27 cellular contexts compared by ENCODE assay signal in the genomic region with DNA sequence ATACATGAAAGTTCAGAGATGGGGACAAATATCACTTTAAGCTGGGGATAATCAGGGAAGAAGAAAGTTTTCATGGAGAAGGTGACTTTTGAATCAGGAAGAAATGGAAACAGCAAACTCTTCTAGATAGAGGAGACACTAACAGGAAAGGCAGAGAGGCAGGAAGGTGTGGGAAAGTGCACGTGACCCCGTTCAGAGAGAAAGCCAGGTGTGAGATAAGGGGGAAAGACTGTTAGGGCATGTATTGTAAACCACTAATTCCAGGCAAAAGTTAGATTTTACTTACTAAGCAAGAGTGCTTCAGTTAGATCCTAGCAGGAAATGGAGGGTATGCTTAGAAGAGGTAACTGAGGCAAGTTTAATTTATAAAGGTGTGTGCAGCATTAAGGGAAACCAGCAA. TPM values are rescaled to one million over a fixed set of nuclear protein-coding genes. Genes with fewer than 3 reads are reported as not detected.
DNase-seq lines count a peak whose midpoint lies in the region; ATAC-seq, FAIRE-seq and TF ChIP-seq lines count a peak whose summit lies in the region.
"Had no signal": no experiment of that assay in that cellular context is flagged by ENCODE, and none has a peak within 500 bp of the region (broad histone marks: within the 10 kb centered on the region; RNA-seq: fewer than 3 reads in every experiment).

No MANE protein-coding gene starts in this region.

- no peak overlapping the region for H3K27ac ChIP-seq in CD4-positive, alpha-beta memory T cell (ENCODE audit: low read depth, low read length)
- H3K27ac ChIP-seq in epithelial cell of prostate: peak overlapping the region; percentile 7
- H3K27ac ChIP-seq in kidney (ENCODE audit: low read depth in 2 of 2, low read length in 2 of 2): no peak overlapping the region
- H3K27ac ChIP-seq: hepatocyte, parathyroid adenoma, tibial artery had no signal

- H3K4me3 Mint-ChIP-seq in CD4-positive, alpha-beta memory T cell: peak overlapping the region in 7 of 8 donors; percentile 21 to 71 (median 51)
- H3K4me3 Mint-ChIP-seq in stimulated activated memory B cell treated with anti-CD40 and anti-IgM and Interleukin-4, amounts not matched to agents 10 μg/mL and 1 μg/mL and 100 μg/mL, for 72 hours: no peak overlapping the region
- H3K4me3 Mint-ChIP-seq: activated naive CD8-positive, alpha-beta T cell; nephron progenitor cell; T-helper 2 cell treated with Interferon-gamma antibody and Interleukin-4, amounts not matched to agents 5 μg/mL and 100 μg/mL, for 36 hours had no signal

- POLR2A ChIA-PET in CD4-positive, alpha-beta memory T cell (lab: Charles Lee; ENCODE audit: partially characterized antibody): interaction anchor here (2.1 to 3.9 kb wide), 3 partner anchors 10 to 119 kb away, joined by 8 to 22 read pairs (median 11); a partner anchor contains a TSS

- no peak for DNase-seq in CD4-positive, alpha-beta memory T cell
- peak; percentile 62 for DNase-seq in Jurkat, Clone E6-1 (ENCODE audit: low read depth, low spot score)
- DNase-seq in epithelial cell of prostate (ENCODE audit: low read depth, low spot score) (no peak), nucleus accumbens (lab: John Stamatoyannopoulos, UW) (no peak), kidney (no peak)
- DNase-seq: C1 segment of cervical spinal cord; GOT3; NCI-H1105 treated with DMSO at 0.1 percent for 48 hours; NCI-H2081; NCI-H226; NCI-H526 treated with DMSO at 0.1 percent for 48 hours; nephron progenitor cell; Right ventricle myocardium superior; stimulated activated CD4-positive, alpha-beta T cell treated with anti-CD3 and anti-CD28 coated beads, Interleukin-2, amount 100 ng/mL, for 24 hours; stimulated activated CD8-positive, alpha-beta memory T cell treated with anti-CD3 and anti-CD28 coated beads, Interleukin-4, amount 100 ng/mL, for 48 hours; tibial artery had no signal

- no peak overlapping the region for H3K9ac ChIP-seq in kidney (ENCODE audit: low read length in 2 of 2)
- H3K9ac ChIP-seq: parathyroid adenoma had no signal

- no peaks in the 10 kb centered on the region for H3K9me3 Mint-ChIP-seq in CD4-positive, alpha-beta memory T cell
- H3K9me3 Mint-ChIP-seq in stimulated activated memory B cell treated with anti-CD40 and anti-IgM and Interleukin-4, amounts not matched to agents 10 μg/mL and 1 μg/mL and 100 μg/mL, for 72 hours: no peaks in the 10 kb centered on the region
- H3K9me3 Mint-ChIP-seq: nephron progenitor cell; T-helper 2 cell treated with Interferon-gamma antibody and Interleukin-4, amounts not matched to agents 5 μg/mL and 100 μg/mL, for 36 hours had no signal

- no peak for FAIRE-seq in kidney (lab: Jason Lieb, UNC)
- FAIRE-seq: D721Med, K562 had no signal

- no peaks in the 10 kb centered on the region for H3K27me3 Mint-ChIP-seq in CD4-positive, alpha-beta memory T cell
- no peaks in the 10 kb centered on the region for H3K27me3 Mint-ChIP-seq in stimulated activated memory B cell treated with anti-CD40 and anti-IgM and Interleukin-4, amounts not matched to agents 10 μg/mL and 1 μg/mL and 100 μg/mL, for 72 hours
- H3K27me3 Mint-ChIP-seq: activated naive CD8-positive, alpha-beta T cell had no signal

- CTCF ChIA-PET in CD4-positive, alpha-beta memory T cell (lab: Charles Lee; ENCODE audit: partially characterized antibody): interaction anchor here (1.0 to 4.9 kb wide), 5 partner anchors 10 to 125 kb away, joined by 3 to 20 read pairs (median 10); a partner anchor contains a TSS

- no peak for TF ChIP-seq CTCF in kidney (IDR thresholded peaks at IDR 0.05; ENCODE audit: borderline replicate concordance, extremely low read depth, insufficient read depth)

- H3K36me3 Mint-ChIP-seq in CD4-positive, alpha-beta memory T cell: peaks cover 0 to 3% of the 10 kb centered on the region in 2 donors
- H3K36me3 Mint-ChIP-seq in stimulated activated memory B cell treated with anti-CD40 and anti-IgM and Interleukin-4, amounts not matched to agents 10 μg/mL and 1 μg/mL and 100 μg/mL, for 72 hours: no peaks in the 10 kb centered on the region

- peak overlapping the region; percentile 6 to 85 (median 56) for H3K27ac Mint-ChIP-seq in CD4-positive, alpha-beta memory T cell
- peak overlapping the region; percentile 3 for H3K27ac Mint-ChIP-seq in stimulated activated memory B cell treated with anti-CD40 and anti-IgM and Interleukin-4, amounts not matched to agents 10 μg/mL and 1 μg/mL and 100 μg/mL, for 72 hours
- H3K27ac Mint-ChIP-seq: activated naive CD8-positive, alpha-beta T cell; nephron progenitor cell; T-helper 2 cell treated with Interferon-gamma antibody and Interleukin-4, amounts not matched to agents 5 μg/mL and 100 μg/mL, for 36 hours had no signal

- no peaks in the 10 kb centered on the region for H3K9me3 ChIP-seq in CD4-positive, alpha-beta memory T cell (ENCODE audit: control insufficient read depth in 1 of 2, low read length in 2 of 2)
- no peaks in the 10 kb centered on the region for H3K9me3 ChIP-seq in kidney (ENCODE audit: control insufficient read depth in 1 of 2, low read length in 2 of 2)
- H3K9me3 ChIP-seq: tibial artery had no signal

- no peaks in the 10 kb centered on the region for H3K36me3 ChIP-seq in CD4-positive, alpha-beta memory T cell (ENCODE audit: insufficient read depth, low read length)
- H3K36me3 ChIP-seq in kidney (ENCODE audit: control insufficient read depth in 1 of 2, insufficient read depth in 2 of 2, low read length in 2 of 2): no peaks in the 10 kb centered on the region
- H3K36me3 ChIP-seq: tibial artery had no signal

- peaks cover 21% of the 10 kb centered on the region for H3K4me1 ChIP-seq in CD4-positive, alpha-beta memory T cell (ENCODE audit: insufficient read depth, low read length)
- H3K4me1 ChIP-seq in kidney (ENCODE audit: control insufficient read depth in 1 of 2, insufficient read depth in 1 of 2, low read depth in 1 of 2, low read length in 2 of 2): no peaks in the 10 kb centered on the region
- H3K4me1 ChIP-seq: tibial artery had no signal

- peaks cover 16 to 26% (median 19%) of the 10 kb centered on the region in 4 donors for H3K4me1 Mint-ChIP-seq in CD4-positive, alpha-beta memory T cell
- peaks cover 7% of the 10 kb centered on the region for H3K4me1 Mint-ChIP-seq in stimulated activated memory B cell treated with anti-CD40 and anti-IgM and Interleukin-4, amounts not matched to agents 10 μg/mL and 1 μg/mL and 100 μg/mL, for 72 hours

- intact Hi-C loops in CD4-positive, alpha-beta memory T cell (cut with micrococcal nuclease): no loop called here
- intact Hi-C loops in kidney (cut with DNase I): no loop called here

- no peaks in the 10 kb centered on the region for H3K27me3 ChIP-seq in CD4-positive, alpha-beta memory T cell (ENCODE audit: insufficient read depth, low read length)
- H3K27me3 ChIP-seq: hepatocyte, tibial artery had no signal

- ATAC-seq in stimulated activated memory B cell treated with anti-CD40 and anti-IgM and Interleukin-4, amounts not matched to agents 10 μg/mL and 1 μg/mL and 100 μg/mL, for 72 hours: no peak
- ATAC-seq in GM21360 (IDR thresholded peaks at IDR 0.05; ENCODE audit: unreplicated experiment): no peak
- ATAC-seq: Panc1, SK-N-SH treated with all-trans-retinoic acid at 6 μM for 48 hours had no signal

- H3K4me3 ChIP-seq in CD4-positive, alpha-beta memory T cell (ENCODE audit: low read length in 2 of 2): no peak overlapping the region
- no peak overlapping the region for H3K4me3 ChIP-seq in Jurkat, Clone E6-1 (ENCODE audit: low read length)
- no peak overlapping the region for H3K4me3 ChIP-seq in kidney (ENCODE audit: low read length in 2 of 2)
- H3K4me3 ChIP-seq: hepatocyte, K562, smooth muscle cell, tibial artery had no signal

RNA-seq across cellular contexts. Expression of a gene that starts 58.5 kb away (rescaled TPM):
- 1 to 10 TPM in 1 of 2 experiments, under 1 TPM in 1; 0.90 to 1.1 TPM for total RNA-seq in CD4-positive, alpha-beta memory T cell
- 1 to 10 TPM; 1.1 TPM for polyA plus RNA-seq in CD4-positive, alpha-beta memory T cell
- polyA plus RNA-seq in Jurkat, Clone E6-1 (2012; ENCODE audit: insufficient read depth, insufficient read length): not detected
- total RNA-seq in kidney: 2.4 TPM
- polyA plus RNA-seq in kidney (ENCODE audit: insufficient read depth, low read depth, low replicate concordance): 1.5 TPM
- total RNA-seq: hepatocyte, K562 had no signal
- polyA plus RNA-seq: hepatocyte, K562 had no signal
